Comparison of ENCODE assay signal across 8 cellular contexts in genomic region chr1:169109561-169110134, GRCh38. TPM values are rescaled to one million over a fixed set of nuclear protein-coding genes. Genes with fewer than 3 reads are reported as not detected.
DNase-seq lines count a peak whose midpoint lies in the region; ATAC-seq, FAIRE-seq and TF ChIP-seq lines count a peak whose summit lies in the region.

No MANE protein-coding gene starts in this region.

- H3K27ac ChIP-seq in substantia nigra (ENCODE audit: low read depth, low read length, poor library complexity, severe bottlenecking), result peak overlapping the region; percentile 93

- peak; percentile 6 for DNase-seq in NCI-H1694 (lab: John Stamatoyannopoulos, UW)
- no peak for DNase-seq in NCI-H1694 treated with DMSO at 0.1 percent for 48 hours (lab: John Stamatoyannopoulos, UW)
- DNase-seq in NCI-H510A (lab: John Stamatoyannopoulos, UW), result peak; percentile 26
- no peak for DNase-seq in central memory CD8-positive, alpha-beta T cell (ENCODE audit: low spot score in 2 of 2)
- peak; percentile 87 for DNase-seq in left kidney (ENCODE audit: low read depth, low spot score)
- peak in 27 of 49 donors; percentile 20 to 78 (median 44) for DNase-seq in substantia nigra (lab: John Stamatoyannopoulos, UW)
- DNase-seq in GM12892 (ENCODE audit: insufficient read length), result no peak
- DNase-seq in activated effector memory CD4-positive, alpha-beta T cell treated with Interleukin-2 at 50 U/mL for 16 hours, result no peak

- FAIRE-seq in GM12892 (lab: Jason Lieb, UNC), result no peak

- TF ChIP-seq POLR2A in GM12892 (IDR thresholded peaks at IDR 0.05; ENCODE audit: low read depth, low read length), result no peak

- peaks cover 6% of the 10 kb centered on the region for H3K36me3 Mint-ChIP-seq in central memory CD8-positive, alpha-beta T cell (ENCODE audit: insufficient read depth)

- H3K9me3 Mint-ChIP-seq in central memory CD8-positive, alpha-beta T cell, result no peaks in the 10 kb centered on the region

- no peaks in the 10 kb centered on the region for H3K27me3 Mint-ChIP-seq in central memory CD8-positive, alpha-beta T cell

- no peak overlapping the region for H3K27ac Mint-ChIP-seq in central memory CD8-positive, alpha-beta T cell (ENCODE audit: low read depth)

- no peak for ATAC-seq in central memory CD8-positive, alpha-beta T cell (replicated peaks; ENCODE audit: extremely low read depth, poor library complexity, severe bottlenecking)

- peak overlapping the region; percentile 21 for H3K4me3 Mint-ChIP-seq in central memory CD8-positive, alpha-beta T cell

- H3K4me1 Mint-ChIP-seq in central memory CD8-positive, alpha-beta T cell, result peaks cover 22% of the 10 kb centered on the region

RNA-seq across cellular contexts. Expression of gene ATP1B1, which starts 3.2 kb away (rescaled TPM):
- polyA plus RNA-seq in GM12892 (2012; ENCODE audit: missing spikeins), result 27.3 TPM

Comparison
In these comparisons a context has a peak if more than half of its experiments do, and no peak if none do; other contexts are left out.
1. DNase-seq: peak in NCI-H1694 (single experiment), NCI-H510A (single experiment), left kidney (single experiment) and substantia nigra (27 of 49); none in NCI-H1694 treated with DMSO at 0.1 percent for 48 hours (single experiment), central memory CD8-positive, alpha-beta T cell (0 of 2), GM12892 (single experiment) and activated effector memory CD4-positive, alpha-beta T cell treated with Interleukin-2 at 50 U/mL for 16 hours (single experiment).